6 cellular contexts compared by ENCODE assay signal in genomic region chr1:26112407-26112775, GRCh38. TPM values are rescaled to one million over a fixed set of nuclear protein-coding genes. Genes with fewer than 3 reads are reported as not detected.
DNase-seq lines count a peak whose midpoint lies in the region; ATAC-seq and TF ChIP-seq lines count a peak whose summit lies in the region.

No MANE protein-coding gene starts in this region.

- H3K27ac Mint-ChIP-seq in natural killer cell, result peak overlapping the region; percentile 62 to 84

- no peak for TF ChIP-seq CTCF in astrocyte of the spinal cord (IDR thresholded peaks at IDR 0.05; ENCODE audit: low read depth, low read length)
- TF ChIP-seq CTCF in natural killer cell (IDR thresholded peaks at IDR 0.05), result no peak

- intact Hi-C loops in natural killer cell (cut with micrococcal nuclease), result loop anchor here (10.0 kb wide), 1 partner anchor 432 kb away; no protein-coding TSS in a partner anchor

- no peak for ATAC-seq in natural killer cell
- ATAC-seq in GM19023 (IDR thresholded peaks at IDR 0.05; ENCODE audit: unreplicated experiment), result no peak

- peak; percentile 32 for DNase-seq in ELR (ENCODE audit: low read depth)
- DNase-seq in astrocyte of the spinal cord (ENCODE audit: low read depth, low spot score), result no peak
- DNase-seq in natural killer cell, result no peak
- no peak for DNase-seq in cerebellar nuclear complex (lab: John Stamatoyannopoulos, UW)

- H3K27me3 ChIP-seq in HUES48 (ENCODE audit: control insufficient read depth, insufficient read depth, low read length), result peaks cover 17% of the 10 kb centered on the region

- H3K4me3 Mint-ChIP-seq in natural killer cell, result peak overlapping the region; percentile 91

- no peaks in the 10 kb centered on the region for H3K9me3 ChIP-seq in HUES48 (ENCODE audit: control insufficient read depth, insufficient read depth, low read length)

- peak overlapping the region; percentile 40 for H3K9ac ChIP-seq in HUES48 (ENCODE audit: low read depth, low read length)

- peaks cover 13 to 14% of the 10 kb centered on the region in 2 donors for H3K4me1 Mint-ChIP-seq in natural killer cell

- H3K36me3 Mint-ChIP-seq in natural killer cell, result no peaks in the 10 kb centered on the region

- peaks cover 7% of the 10 kb centered on the region; the same call in 1 of the 2 replicates for H3K4me1 ChIP-seq in HUES48 (ENCODE audit: control insufficient read depth, insufficient read depth, low read length)

- H3K27ac ChIP-seq in HUES48 (ENCODE audit: low read depth, low read length), result peak overlapping the region; percentile 96

- no peaks in the 10 kb centered on the region for H3K9me3 Mint-ChIP-seq in natural killer cell

- H3K4me3 ChIP-seq in HUES48 (ENCODE audit: low read depth, low read length) (peak overlapping the region; percentile 94), astrocyte of the spinal cord (ENCODE audit: low read depth, low read length) (peak overlapping the region; percentile 97)

- in situ Hi-C loops in astrocyte of the spinal cord (cut with HindIII; ENCODE audit: low sequenced_read_pairs), result no loop called here

- peaks cover 9% of the 10 kb centered on the region for H3K36me3 ChIP-seq in HUES48 (ENCODE audit: control insufficient read depth, insufficient read depth, low read length)

- H3K27me3 Mint-ChIP-seq in natural killer cell (ENCODE audit: low read depth in 2 of 2), result no peaks in the 10 kb centered on the region

RNA-seq across cellular contexts. Expression of gene PDIK1L, which starts 0.8 kb away (rescaled TPM):
- total RNA-seq in natural killer cell, result 1 to 10 TPM; 3.1 to 8.2 (median 8.1) TPM

RNA-seq across cellular contexts. Expression of gene TRIM63, which starts 45.0 kb away (rescaled TPM):
- not detected for total RNA-seq in natural killer cell

RNA-seq across cellular contexts. Expression of gene FAM110D, which starts 46.5 kb away (rescaled TPM):
- not detected for total RNA-seq in natural killer cell

RNA-seq across cellular contexts. Expression of gene C1orf232, which starts 56.4 kb away (rescaled TPM):
- total RNA-seq in natural killer cell, result not detected

RNA-seq across cellular contexts. Expression of gene ZNF593, which starts 57.3 kb away (rescaled TPM):
- 10 to 100 TPM in 2 of 3 donors, 1 to 10 TPM in 1; 8.6 to 17.8 (median 15.6) TPM for total RNA-seq in natural killer cell
